Comparison of ENCODE assay signal across 26 cellular contexts in genomic region chr1:116356067-116356466, GRCh38.
"Had no signal": no experiment of that assay in that cellular context is flagged by ENCODE, and none has a peak within 500 bp of the region (broad histone marks: within the 10 kb centered on the region; RNA-seq: fewer than 3 reads in every experiment).

No MANE protein-coding gene starts in this region.

- H3K4me3 ChIP-seq: body of pancreas, esophagus squamous epithelium, gastroesophageal sphincter, mucosa of descending colon, thoracic aorta, vagina had no signal

- ATAC-seq: activated T-cell treated with anti-CD3 and anti-CD28 coated beads, Interleukin-2, amount 50 U/mL, for 72 hours; body of pancreas; effector memory CD8-positive, alpha-beta T cell; gastroesophageal sphincter; left cardiac atrium; mucosa of descending colon; sciatic nerve; stimulated activated naive B cell treated with anti-CD40 and anti-IgM and Interleukin-4, amounts not matched to agents 10 μg/mL and 1 μg/mL and 100 μg/mL, for 72 hours had no signal

- H3K4me1 Mint-ChIP-seq: stimulated activated naive B cell treated with anti-CD40 and anti-IgM and Interleukin-4, amounts not matched to agents 10 μg/mL and 1 μg/mL and 100 μg/mL, for 72 hours had no signal

- H3K9me3 Mint-ChIP-seq: activated B cell treated with CpG ODN at 0.5 μM for 24 hours; activated CD4-positive, alpha-beta memory T cell treated with anti-CD3 and anti-CD28 coated beads for 36 hours; activated naive CD4-positive, alpha-beta T cell treated with anti-CD3 and anti-CD28 coated beads, Interleukin-2, amount 10 ng/mL, durations not matched to agents 7 days and 5 days; activated T-cell treated with anti-CD3 and anti-CD28 coated beads, Interleukin-2, amount 50 U/mL, for 72 hours; effector memory CD8-positive, alpha-beta T cell; type B pancreatic cell had no signal

- H3K4me3 Mint-ChIP-seq: activated B cell treated with CpG ODN at 0.5 μM for 24 hours; activated CD4-positive, alpha-beta memory T cell treated with anti-CD3 and anti-CD28 coated beads for 36 hours; activated naive CD4-positive, alpha-beta T cell treated with anti-CD3 and anti-CD28 coated beads, Interleukin-2, amount 10 ng/mL, durations not matched to agents 7 days and 5 days; activated T-cell treated with anti-CD3 and anti-CD28 coated beads, Interleukin-2, amount 50 U/mL, for 72 hours; effector memory CD8-positive, alpha-beta T cell; memory B cell; stimulated activated naive B cell treated with anti-CD40 and anti-IgM and Interleukin-4, amounts not matched to agents 10 μg/mL and 1 μg/mL and 100 μg/mL, for 72 hours; type B pancreatic cell had no signal

- H3K36me3 ChIP-seq: esophagus squamous epithelium, gastroesophageal sphincter, thoracic aorta, vagina had no signal

- H3K36me3 Mint-ChIP-seq: activated CD4-positive, alpha-beta memory T cell treated with anti-CD3 and anti-CD28 coated beads for 36 hours; memory B cell; stimulated activated naive B cell treated with anti-CD40 and anti-IgM and Interleukin-4, amounts not matched to agents 10 μg/mL and 1 μg/mL and 100 μg/mL, for 72 hours; type B pancreatic cell had no signal

- H3K27ac Mint-ChIP-seq: activated B cell treated with CpG ODN at 0.5 μM for 24 hours; activated CD4-positive, alpha-beta memory T cell treated with anti-CD3 and anti-CD28 coated beads for 36 hours; activated naive CD4-positive, alpha-beta T cell treated with anti-CD3 and anti-CD28 coated beads, Interleukin-2, amount 10 ng/mL, durations not matched to agents 7 days and 5 days; effector memory CD8-positive, alpha-beta T cell; memory B cell; stimulated activated naive B cell treated with anti-CD40 and anti-IgM and Interleukin-4, amounts not matched to agents 10 μg/mL and 1 μg/mL and 100 μg/mL, for 72 hours; type B pancreatic cell had no signal

- DNase-seq: activated B cell treated with CpG ODN at 0.5 μM for 24 hours; activated CD4-positive, alpha-beta memory T cell treated with anti-CD3 and anti-CD28 coated beads for 36 hours; activated CD4-positive, alpha-beta T cell treated with anti-CD3 and anti-CD28 coated beads for 4 hours; activated effector memory CD4-positive, alpha-beta T cell treated with Interleukin-2 at 50 U/mL for 16 hours; activated naive CD4-positive, alpha-beta T cell treated with anti-CD3 and anti-CD28 coated beads, Interleukin-2, amount 10 ng/mL, durations not matched to agents 7 days and 5 days; activated T-cell treated with anti-CD3 and anti-CD28 coated beads, Interleukin-2, amount 50 U/mL, for 72 hours; anterior cingulate cortex; body of pancreas; effector memory CD8-positive, alpha-beta T cell; esophagus squamous epithelium; head of caudate nucleus; islet precursor cell; left cardiac atrium; mucosa of descending colon; occipital lobe; posterior cingulate gyrus; small intestine; stimulated activated CD4-positive, alpha-beta T cell treated with anti-CD3 and anti-CD28 coated beads, Interleukin-15, amount 100 ng/mL, for 24 hours; stimulated activated naive B cell treated with anti-CD40 and anti-IgM and Interleukin-4, amounts not matched to agents 10 μg/mL and 1 μg/mL and 100 μg/mL, for 72 hours; T-helper 9 cell had no signal

- H3K27ac ChIP-seq: body of pancreas, esophagus squamous epithelium, gastroesophageal sphincter, thoracic aorta, vagina had no signal

- H3K4me1 ChIP-seq: gastroesophageal sphincter, vagina had no signal

- H3K9me3 ChIP-seq: body of pancreas, esophagus squamous epithelium, gastroesophageal sphincter, mucosa of descending colon, thoracic aorta, vagina had no signal

- H3K27me3 Mint-ChIP-seq: activated CD4-positive, alpha-beta memory T cell treated with anti-CD3 and anti-CD28 coated beads for 36 hours; activated naive CD4-positive, alpha-beta T cell treated with anti-CD3 and anti-CD28 coated beads, Interleukin-2, amount 10 ng/mL, durations not matched to agents 7 days and 5 days; effector memory CD8-positive, alpha-beta T cell; memory B cell; type B pancreatic cell had no signal

- H3K27me3 ChIP-seq: body of pancreas, esophagus squamous epithelium, gastroesophageal sphincter, vagina had no signal
